Comparison of ENCODE assay signal across 8 cellular contexts in genomic region chr9:120439147-120439546, GRCh38.
DNase-seq lines count a peak whose midpoint lies in the region; ATAC-seq, FAIRE-seq and TF ChIP-seq lines count a peak whose summit lies in the region.

No MANE protein-coding gene starts in this region.

- peak; percentile 64 for ATAC-seq in activated CD4-positive, alpha-beta T cell treated with anti-CD3 and anti-CD28 coated beads for 36 hours
- ATAC-seq in HepG2 (peak; percentile 95), HG03442 (IDR thresholded peaks at IDR 0.05; ENCODE audit: unreplicated experiment) (no peak)

- no TSS peak for BruUV-seq in HepG2 (replicated peaks; lab: Mats Ljungman, UMichigan)

- H3K9me3 ChIP-seq in HepG2 (ENCODE audit: low read length): no peaks in the 10 kb centered on the region

- no peaks in the 10 kb centered on the region for H4K20me1 ChIP-seq in HepG2 (ENCODE audit: insufficient read depth, low read length)

- no peak for TF ChIP-seq POLR2A in HepG2 (IDR thresholded peaks at IDR 0.05; ENCODE audit: insufficient read depth in 1 of 2, low read depth in 2 of 2, low read length in 2 of 2)

- DNase-seq in activated CD4-positive, alpha-beta T cell treated with anti-CD3 and anti-CD28 coated beads for 36 hours: peak; percentile 22
- no peak for DNase-seq in activated CD4-positive, alpha-beta T cell treated with anti-CD3 and anti-CD28 coated beads, Interleukin-2, amount 50 U/mL, for 4 hours
- DNase-seq in HT1080 (ENCODE audit: low read depth) (peak; percentile 2), HepG2 (ENCODE audit: low spot score) (peak; percentile 17), NCI-H2171 (lab: John Stamatoyannopoulos, UW) (no peak), foreskin melanocyte (no peak)
- peak; percentile 26 for DNase-seq in activated CD4-positive, alpha-beta memory T cell treated with anti-CD3 and anti-CD28 coated beads, Interleukin-2, amount 10 ng/mL, durations not matched to agents 7 days and 5 days

- CTCF ChIA-PET in activated CD4-positive, alpha-beta T cell treated with anti-CD3 and anti-CD28 coated beads for 36 hours (lab: Charles Lee): interaction anchor here (0.6 to 1.9 kb wide), 6 partner anchors 9 to 38 kb away, joined by 3 to 6 read pairs (median 4); no protein-coding TSS in a partner anchor
- CTCF ChIA-PET in activated CD4-positive, alpha-beta memory T cell treated with anti-CD3 and anti-CD28 coated beads, Interleukin-2, amount 10 ng/mL, durations not matched to agents 7 days and 5 days (lab: Charles Lee): interaction anchor here (0.6 to 2.2 kb wide), 4 partner anchors 16 to 38 kb away, joined by 3 to 6 read pairs (median 4); no protein-coding TSS in a partner anchor
- CTCF ChIA-PET in HepG2 (lab: Yijun Ruan, JAX; ENCODE audit: low intra/inter-chr PET ratio, low total read pairs): interaction anchor here (0.8 to 1.1 kb wide), 2 partner anchors 73 kb away, joined by 3 read pairs; no protein-coding TSS in a partner anchor

- no peaks in the 10 kb centered on the region for H3K27me3 Mint-ChIP-seq in activated CD4-positive, alpha-beta T cell treated with anti-CD3 and anti-CD28 coated beads for 36 hours
- H3K27me3 Mint-ChIP-seq in activated CD4-positive, alpha-beta memory T cell treated with anti-CD3 and anti-CD28 coated beads, Interleukin-2, amount 10 ng/mL, durations not matched to agents 7 days and 5 days: no peaks in the 10 kb centered on the region

- H3K4me3 Mint-ChIP-seq in activated CD4-positive, alpha-beta T cell treated with anti-CD3 and anti-CD28 coated beads for 36 hours: no peak overlapping the region
- H3K4me3 Mint-ChIP-seq in activated CD4-positive, alpha-beta memory T cell treated with anti-CD3 and anti-CD28 coated beads, Interleukin-2, amount 10 ng/mL, durations not matched to agents 7 days and 5 days: no peak overlapping the region

- peaks cover 37 to 90% of the 10 kb centered on the region in 2 experiments for H3K36me3 ChIP-seq in HepG2 (replicated peaks in 1 of 2; ENCODE audit: control insufficient read depth in 1 of 2, insufficient read depth in 2 of 2, low read length in 2 of 2)

- H3K4me1 Mint-ChIP-seq in activated CD4-positive, alpha-beta T cell treated with anti-CD3 and anti-CD28 coated beads for 36 hours: no peaks in the 10 kb centered on the region
- peaks cover 44% of the 10 kb centered on the region for H3K4me1 Mint-ChIP-seq in activated CD4-positive, alpha-beta memory T cell treated with anti-CD3 and anti-CD28 coated beads, Interleukin-2, amount 10 ng/mL, durations not matched to agents 7 days and 5 days

- no peak overlapping the region for H3K4me2 ChIP-seq in HepG2 (ENCODE audit: low read depth, low read length)

- no peak for TF ChIP-seq EP300 in HepG2 (IDR thresholded peaks at IDR 0.05; ENCODE audit: low read depth in 2 of 2, low read length in 2 of 2)
- no peak for TF ChIP-seq EP300 in HepG2 (CRISPR knock-in tag; IDR thresholded peaks at IDR 0.05; ENCODE audit: borderline replicate concordance)

- intact Hi-C loops in activated CD4-positive, alpha-beta T cell treated with anti-CD3 and anti-CD28 coated beads for 36 hours (cut with DNase I, micrococcal nuclease): no loop called here
- intact Hi-C loops in HepG2 (cut with micrococcal nuclease; ENCODE audit: unreplicated experiment): loop anchor here (2.0 kb wide), 1 partner anchor 72 kb away; no protein-coding TSS in a partner anchor

- no peak overlapping the region for H3K27ac ChIP-seq in HepG2 (ENCODE audit: extremely low read length, insufficient read depth, low read length)

- no peaks in the 10 kb centered on the region for H3K27me3 ChIP-seq in HepG2 (ENCODE audit: control insufficient read depth in 1 of 2, insufficient read depth in 2 of 2, low read length in 2 of 2)

- H3K9ac ChIP-seq in HepG2 (ENCODE audit: insufficient read depth, low read depth, low read length): no peak overlapping the region

- in situ Hi-C loops in HepG2 (cut with HindIII; ENCODE audit: extremely low pct_ligation_motif_present, low pct_unique_long_range_greater_than_20kb): no loop called here

- WGBS in HepG2 (ENCODE audit: low lambda C conversion rate): 77% methylated on average over 7 of the region's 7 CpGs

- H3K9me3 Mint-ChIP-seq in activated CD4-positive, alpha-beta T cell treated with anti-CD3 and anti-CD28 coated beads for 36 hours (ENCODE audit: low read depth): no peaks in the 10 kb centered on the region
- no peaks in the 10 kb centered on the region for H3K9me3 Mint-ChIP-seq in activated CD4-positive, alpha-beta memory T cell treated with anti-CD3 and anti-CD28 coated beads, Interleukin-2, amount 10 ng/mL, durations not matched to agents 7 days and 5 days

- H3K4me3 ChIP-seq in HepG2 (replicated peaks in 1 of 3; ENCODE audit: insufficient read depth in 1 of 3, low read depth in 2 of 3, low read length in 3 of 3): no peak overlapping the region

- no peak overlapping the region for H2AFZ ChIP-seq in HepG2 (ENCODE audit: low read length)

- H3K27ac Mint-ChIP-seq in activated CD4-positive, alpha-beta T cell treated with anti-CD3 and anti-CD28 coated beads for 36 hours: no peak overlapping the region
- H3K27ac Mint-ChIP-seq in activated CD4-positive, alpha-beta memory T cell treated with anti-CD3 and anti-CD28 coated beads, Interleukin-2, amount 10 ng/mL, durations not matched to agents 7 days and 5 days: peak overlapping the region; percentile 79

- peak; percentile 72 for FAIRE-seq in HepG2 (lab: Jason Lieb, UNC)

- peaks cover 54% of the 10 kb centered on the region for H3K36me3 Mint-ChIP-seq in activated CD4-positive, alpha-beta T cell treated with anti-CD3 and anti-CD28 coated beads for 36 hours (ENCODE audit: low read depth)
- H3K36me3 Mint-ChIP-seq in activated CD4-positive, alpha-beta memory T cell treated with anti-CD3 and anti-CD28 coated beads, Interleukin-2, amount 10 ng/mL, durations not matched to agents 7 days and 5 days (ENCODE audit: low read depth): peaks cover 75% of the 10 kb centered on the region

- no peaks in the 10 kb centered on the region for H3K79me2 ChIP-seq in HepG2 (ENCODE audit: insufficient read depth, low read length)

- TF ChIP-seq RAD21 in HepG2 (CRISPR knock-in tag; IDR thresholded peaks at IDR 0.05): peak; percentile 35; the same call in 1 of the 2 replicates

- POLR2A ChIA-PET in activated CD4-positive, alpha-beta T cell treated with anti-CD3 and anti-CD28 coated beads for 36 hours (lab: Charles Lee): no interaction called here
- POLR2A ChIA-PET in activated CD4-positive, alpha-beta memory T cell treated with anti-CD3 and anti-CD28 coated beads, Interleukin-2, amount 10 ng/mL, durations not matched to agents 7 days and 5 days (lab: Charles Lee): no interaction called here
- POLR2A ChIA-PET in HepG2 (lab: Yijun Ruan, JAX): no interaction called here

- peak; percentile 73 for TF ChIP-seq CTCF in HepG2 (CRISPR knock-in tag; IDR thresholded peaks at IDR 0.05)

- H3K4me1 ChIP-seq in HepG2 (ENCODE audit: insufficient read depth, low read length): no peaks in the 10 kb centered on the region

TF ChIP-seq in HepG2, 621 proteins besides CTCF, POLR2A, EP300 and RAD21:
- TF ChIP-seq SMC3 (IDR thresholded peaks at IDR 0.05; ENCODE audit: low read length): peak; percentile 49
- TF ChIP-seq, protein P1, sequence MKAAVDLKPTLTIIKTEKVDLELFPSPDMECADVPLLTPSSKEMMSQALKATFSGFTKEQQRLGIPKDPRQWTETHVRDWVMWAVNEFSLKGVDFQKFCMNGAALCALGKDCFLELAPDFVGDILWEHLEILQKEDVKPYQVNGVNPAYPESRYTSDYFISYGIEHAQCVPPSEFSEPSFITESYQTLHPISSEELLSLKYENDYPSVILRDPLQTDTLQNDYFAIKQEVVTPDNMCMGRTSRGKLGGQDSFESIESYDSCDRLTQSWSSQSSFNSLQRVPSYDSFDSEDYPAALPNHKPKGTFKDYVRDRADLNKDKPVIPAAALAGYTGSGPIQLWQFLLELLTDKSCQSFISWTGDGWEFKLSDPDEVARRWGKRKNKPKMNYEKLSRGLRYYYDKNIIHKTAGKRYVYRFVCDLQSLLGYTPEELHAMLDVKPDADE (CRISPR knock-in tag; IDR thresholded peaks at IDR 0.05): no peak
- peak; percentile 62 for TF ChIP-seq STAG1 (CRISPR knock-in tag; IDR thresholded peaks at IDR 0.05)
- TF ChIP-seq ZNF616 (CRISPR knock-in tag; IDR thresholded peaks at IDR 0.05; ENCODE audit: low read depth): no peak
- TF ChIP-seq ZNF781 (CRISPR knock-in tag; IDR thresholded peaks at IDR 0.05; ENCODE audit: borderline replicate concordance, not compliant biosample characterization): peak; percentile 46
- TF ChIP-seq RBM22 (optimal IDR thresholded peaks at IDR 0.05; ENCODE audit: low read length): peak; percentile 14
TF ChIP-seq in HepG2: peak in this region for 4.

Comparison
In these comparisons a context has a peak if more than half of its experiments do, and no peak if none do; other contexts are left out.
1. DNase-seq: peak in activated CD4-positive, alpha-beta T cell treated with anti-CD3 and anti-CD28 coated beads for 36 hours (single experiment), HT1080 (single experiment), activated CD4-positive, alpha-beta memory T cell treated with anti-CD3 and anti-CD28 coated beads, Interleukin-2, amount 10 ng/mL, durations not matched to agents 7 days and 5 days (single experiment) and HepG2 (single experiment); none in activated CD4-positive, alpha-beta T cell treated with anti-CD3 and anti-CD28 coated beads, Interleukin-2, amount 50 U/mL, for 4 hours (0 of 2), NCI-H2171 (single experiment) and foreskin melanocyte (single experiment).